24 cellular contexts compared by ENCODE assay signal in the genomic region with DNA sequence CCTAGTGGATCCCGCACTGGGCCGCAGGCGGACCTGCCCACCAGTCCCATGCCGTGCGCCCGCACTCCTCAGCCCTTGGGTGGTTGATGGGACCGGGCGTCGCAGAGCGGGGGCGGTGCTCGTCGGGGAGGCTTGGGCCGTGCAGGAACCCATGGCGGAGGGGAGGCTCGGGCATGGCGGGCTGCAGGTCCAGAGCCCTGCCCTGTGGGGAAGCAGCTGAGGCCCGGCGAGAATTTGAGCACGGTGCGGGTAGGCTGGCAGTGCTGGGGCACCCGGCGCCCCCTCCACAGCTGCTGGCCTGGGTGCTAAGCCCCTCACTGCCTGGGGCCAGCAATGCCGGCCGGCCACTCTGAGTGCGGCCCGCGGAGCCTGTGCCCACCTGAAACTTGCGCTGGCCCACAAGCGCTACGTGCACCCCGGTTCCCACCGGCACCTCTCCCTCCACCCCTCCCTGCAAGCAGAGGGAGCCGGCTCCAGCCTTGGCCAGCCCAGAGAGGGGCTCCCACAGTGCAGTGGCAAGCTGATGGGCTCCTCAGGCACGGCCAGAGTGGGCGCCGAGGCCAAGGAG.
"Had no signal": no experiment of that assay in that cellular context is flagged by ENCODE, and none has a peak within 500 bp of the region (broad histone marks: within the 10 kb centered on the region; RNA-seq: fewer than 3 reads in every experiment).

No MANE protein-coding gene starts in this region.

- FAIRE-seq: endothelial cell of umbilical vein had no signal

- H3K27ac ChIP-seq: coronary artery, esophagus squamous epithelium, neural progenitor cell, parathyroid adenoma, thoracic aorta, tibial nerve, upper lobe of left lung, vagina had no signal

- H3K4me3 ChIP-seq: coronary artery, esophagus squamous epithelium, neural progenitor cell, smooth muscle cell, thoracic aorta, tibial nerve, upper lobe of left lung, vagina had no signal

- ATAC-seq: naive thymus-derived CD4-positive, alpha-beta T cell; sciatic nerve; stimulated activated effector memory CD8-positive, alpha-beta T cell treated with anti-CD3 and anti-CD28 coated beads, Interleukin-12 subunit alpha, Interleukin-12 subunit beta, amount 100 ng/mL, for 72 hours had no signal

- H3K9ac ChIP-seq: neural progenitor cell, parathyroid adenoma had no signal

- DNase-seq: dermis blood vessel endothelial cell; effector memory CD4-positive, alpha-beta T cell; esophagus squamous epithelium; hypothalamus; immature natural killer cell; islet precursor cell; mammary epithelial cell; mesendoderm; midbrain; naive thymus-derived CD4-positive, alpha-beta T cell; stimulated activated CD4-positive, alpha-beta T cell treated with anti-CD3 and anti-CD28 coated beads, Interleukin-2, amount 100 ng/mL, for 24 hours; stimulated activated CD4-positive, alpha-beta T cell treated with anti-CD3 and anti-CD28 coated beads, Interleukin-4, amount 100 ng/mL, for 24 hours; stimulated activated naive CD4-positive, alpha-beta T cell treated with Interleukin-2 at 50 U/mL for 16 hours had no signal

- H3K27me3 ChIP-seq: esophagus squamous epithelium, neural progenitor cell, tibial nerve, upper lobe of left lung, vagina had no signal

- H3K4me2 ChIP-seq: neural progenitor cell, smooth muscle cell had no signal

- H2AFZ ChIP-seq: neural progenitor cell, parathyroid adenoma had no signal

- H3K9me3 ChIP-seq: thoracic aorta, vagina had no signal

- H3K36me3 ChIP-seq: thoracic aorta, tibial nerve, upper lobe of left lung, vagina had no signal
